27 cellular contexts compared by ENCODE assay signal in the genomic region with DNA sequence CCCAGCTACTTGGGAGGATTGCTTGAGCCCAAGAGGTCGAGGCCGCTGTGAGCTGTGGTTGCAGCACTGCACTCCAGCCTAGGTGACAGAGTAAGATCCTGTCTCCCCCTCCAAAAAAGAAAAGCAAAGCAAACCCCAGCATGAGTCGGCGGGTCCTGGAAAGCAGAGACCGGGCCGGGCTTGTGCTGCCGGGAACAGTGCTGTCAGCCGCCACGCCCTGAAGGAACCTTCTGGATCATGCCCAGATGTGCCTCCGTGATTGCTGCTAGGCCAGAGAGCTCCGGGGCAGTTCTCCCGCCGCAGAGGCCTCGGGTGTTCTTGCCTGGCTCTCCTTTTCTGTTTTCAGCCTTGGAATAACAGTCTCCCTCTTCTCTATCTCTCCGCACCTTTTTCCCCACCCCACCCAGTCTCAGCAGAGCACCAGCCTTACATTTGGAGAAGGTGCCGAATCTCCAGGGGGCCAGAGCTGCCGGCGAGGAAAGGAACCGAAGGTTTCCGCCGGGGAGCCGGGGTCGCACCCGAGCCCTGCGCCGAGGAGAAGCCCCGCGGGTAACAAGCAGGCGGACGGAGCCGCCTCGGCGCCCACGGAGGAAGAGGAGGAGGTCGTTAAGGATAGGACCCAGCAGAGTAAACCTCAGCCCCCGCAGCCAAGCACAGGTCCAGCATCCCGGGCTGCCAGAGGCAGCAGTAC.
A peak's percentile ranks its signal among the peaks of the same experiment; 100 is the strongest.
DNase-seq lines count a peak whose midpoint lies in the region; ATAC-seq, FAIRE-seq and TF ChIP-seq lines count a peak whose summit lies in the region.
"Had no signal": no experiment of that assay in that cellular context is flagged by ENCODE, and none has a peak within 500 bp of the region (broad histone marks: within the 10 kb centered on the region; RNA-seq: fewer than 3 reads in every experiment).

No MANE protein-coding gene starts in this region.

- H3K4me1 Mint-ChIP-seq in H9 (peaks cover 14 to 15% of the 10 kb centered on the region in 2 experiments), progenitor cell of endocrine pancreas (ENCODE audit: low read depth) (peaks cover 14% of the 10 kb centered on the region), endothelial cell (ENCODE audit: unreplicated experiment) (no peaks in the 10 kb centered on the region)
- H3K4me1 Mint-ChIP-seq: CD14-positive monocyte; CD8-positive, alpha-beta memory T cell had no signal

- no peak overlapping the region for H3K9ac ChIP-seq in H9 (ENCODE audit: extremely low read depth, insufficient read length, low read length)
- H3K9ac ChIP-seq in HepG2 (ENCODE audit: insufficient read depth, low read depth, low read length): no peak overlapping the region
- H3K9ac ChIP-seq: BLaER1 treated with 17β-estradiol and CSF1 and Interleukin-3, amounts not matched to agents 10 nM and 100 nM; GM23248 had no signal

- no peak overlapping the region for H2BK120ac ChIP-seq in H9 (ENCODE audit: low read depth, low read length, poor library complexity, severe bottlenecking)

- FAIRE-seq in HepG2 (lab: Jason Lieb, UNC): no peak
- FAIRE-seq: A549, D721Med, GM12878, GM19239 had no signal

- H3K9me3 Mint-ChIP-seq in H9 (no peaks in the 10 kb centered on the region), progenitor cell of endocrine pancreas (ENCODE audit: low read depth) (no peaks in the 10 kb centered on the region), endothelial cell (ENCODE audit: unreplicated experiment) (no peaks in the 10 kb centered on the region)
- H3K9me3 Mint-ChIP-seq: CD14-positive monocyte; CD4-positive, alpha-beta T cell; HFFc6 had no signal

- H2BK12ac ChIP-seq in H9 (ENCODE audit: insufficient read length, low read depth, low read length): no peak overlapping the region

- H4K91ac ChIP-seq in H9 (ENCODE audit: insufficient read length, low read depth, low read length): no peak overlapping the region

- H2BK15ac ChIP-seq in H9 (ENCODE audit: low read depth, low read length): no peak overlapping the region

- H3K4ac ChIP-seq in H9 (ENCODE audit: low read depth, low read length): no peak overlapping the region

- in situ Hi-C loops in HepG2 (cut with HindIII; ENCODE audit: extremely low pct_ligation_motif_present, low pct_unique_long_range_greater_than_20kb): no loop called here

- H3K4me1 ChIP-seq in right atrium auricular region (peaks cover 0 to 7% of the 10 kb centered on the region in 2 donors), H9 (ENCODE audit: insufficient read depth, low read length) (peaks cover 4% of the 10 kb centered on the region; the same call in 1 of the 2 replicates), HepG2 (ENCODE audit: insufficient read depth, low read length) (no peaks in the 10 kb centered on the region)
- H3K4me1 ChIP-seq: A549; BE2C; BLaER1 treated with 17β-estradiol and CSF1 and Interleukin-3, amounts not matched to agents 10 nM and 100 nM had no signal

- no peak overlapping the region for H3K4me2 ChIP-seq in H9 (ENCODE audit: insufficient read depth, insufficient read length, low read length)
- no peak overlapping the region for H3K4me2 ChIP-seq in HepG2 (ENCODE audit: low read depth, low read length)
- H3K4me2 ChIP-seq: A549; BLaER1 treated with 17β-estradiol and CSF1 and Interleukin-3, amounts not matched to agents 10 nM and 100 nM had no signal

- H3K18ac ChIP-seq in H9 (ENCODE audit: insufficient read length, low read depth, low read length): no peak overlapping the region

- TF ChIP-seq RAD21 in HepG2 (CRISPR knock-in tag; IDR thresholded peaks at IDR 0.05): no peak

- no peaks in the 10 kb centered on the region for H3K79me2 ChIP-seq in H9 (ENCODE audit: insufficient read depth, low read length)
- H3K79me2 ChIP-seq in HepG2 (ENCODE audit: insufficient read depth, low read length): no peaks in the 10 kb centered on the region

- H3T11ph ChIP-seq in H9 (ENCODE audit: low read length): no peak overlapping the region

- CTCF ChIA-PET in HepG2 (lab: Yijun Ruan, JAX; ENCODE audit: low intra/inter-chr PET ratio, low total read pairs): no interaction called here

- H3K4me3 Mint-ChIP-seq in H9 (no peak overlapping the region), progenitor cell of endocrine pancreas (ENCODE audit: low read depth) (no peak overlapping the region), endothelial cell (ENCODE audit: unreplicated experiment) (no peak overlapping the region)
- H3K4me3 Mint-ChIP-seq: CD14-positive monocyte; CD4-positive, alpha-beta T cell; CD8-positive, alpha-beta memory T cell; HFFc6 had no signal

- no peak overlapping the region for H4K8ac ChIP-seq in H9 (replicated peaks; ENCODE audit: insufficient read length, low read depth, low read length)

- no peak overlapping the region for H2AK5ac ChIP-seq in H9 (ENCODE audit: insufficient read length, low read length)

- peaks cover 34% of the 10 kb centered on the region for H3K36me3 ChIP-seq in right atrium auricular region
- peaks cover 26 to 82% of the 10 kb centered on the region in 2 experiments for H3K36me3 ChIP-seq in HepG2 (replicated peaks in 1 of 2; ENCODE audit: control insufficient read depth in 1 of 2, insufficient read depth in 2 of 2, low read length in 2 of 2)
- peaks cover 83% of the 10 kb centered on the region for H3K36me3 ChIP-seq in WERI-Rb-1
- H3K36me3 ChIP-seq: HAP-1 had no signal

- H3K23me2 ChIP-seq in H9 (ENCODE audit: insufficient read length, low read depth, low read length, poor library complexity, severe bottlenecking): no peaks in the 10 kb centered on the region

- WGBS in H9 (ENCODE audit: extremely low coverage, insufficient read length, low lambda C conversion rate): no CpG with 5 or more reads among the region's 37 CpGs
- 96% methylated on average over 34 of the region's 37 CpGs for WGBS in HepG2 (ENCODE audit: low lambda C conversion rate)

- no peak overlapping the region for H2BK5ac ChIP-seq in H9 (ENCODE audit: insufficient read length, low read length)

- peak overlapping the region in 2 of 3 experiments; percentile 68 to 74; a peak in 3 of 7 replicates for H3K27ac Mint-ChIP-seq in H9
- H3K27ac Mint-ChIP-seq in progenitor cell of endocrine pancreas: peak overlapping the region; percentile 49
- no peak overlapping the region for H3K27ac Mint-ChIP-seq in endothelial cell (ENCODE audit: unreplicated experiment)
- H3K27ac Mint-ChIP-seq: CD4-positive, alpha-beta T cell; CD8-positive, alpha-beta memory T cell; HFFc6 had no signal

- TF ChIP-seq CTCF in right atrium auricular region (IDR thresholded peaks at IDR 0.05) (no peak), H9 (conservative IDR thresholded peaks at IDR 0.05) (no peak), HepG2 (CRISPR knock-in tag; IDR thresholded peaks at IDR 0.05) (no peak), progenitor cell of endocrine pancreas (IDR thresholded peaks at IDR 0.05; ENCODE audit: unreplicated experiment) (no peak), endothelial cell (IDR thresholded peaks at IDR 0.05; ENCODE audit: unreplicated experiment) (no peak), WERI-Rb-1 (IDR thresholded peaks at IDR 0.05; ENCODE audit: low read depth, low read length) (no peak)

- H2BK20ac ChIP-seq in H9 (ENCODE audit: low read depth, low read length, poor library complexity, severe bottlenecking): no peak overlapping the region

- H3K27me3 ChIP-seq in right atrium auricular region (no peaks in the 10 kb centered on the region), H9 (ENCODE audit: insufficient read depth, low read length) (no peaks in the 10 kb centered on the region), HepG2 (ENCODE audit: control insufficient read depth in 1 of 2, insufficient read depth in 2 of 2, low read length in 2 of 2) (no peaks in the 10 kb centered on the region), WERI-Rb-1 (ENCODE audit: insufficient read depth, low read depth, severe bottlenecking) (no peaks in the 10 kb centered on the region)
- H3K27me3 ChIP-seq: BE2C; BLaER1 treated with 17β-estradiol and CSF1 and Interleukin-3, amounts not matched to agents 10 nM and 100 nM had no signal

- H3K9me3 ChIP-seq in right atrium auricular region (no peaks in the 10 kb centered on the region), H9 (ENCODE audit: control insufficient read depth, low read depth, low read length) (no peaks in the 10 kb centered on the region), HepG2 (ENCODE audit: low read length) (no peaks in the 10 kb centered on the region), WERI-Rb-1 (ENCODE audit: severe bottlenecking) (no peaks in the 10 kb centered on the region)
- H3K9me3 ChIP-seq: A549; BE2C; BLaER1 treated with 17β-estradiol and CSF1 and Interleukin-3, amounts not matched to agents 10 nM and 100 nM; HAP-1 had no signal

- no peak for TF ChIP-seq EP300 in HepG2 (IDR thresholded peaks at IDR 0.05; ENCODE audit: low read depth in 2 of 2, low read length in 2 of 2)
- TF ChIP-seq EP300 in HepG2 (CRISPR knock-in tag; IDR thresholded peaks at IDR 0.05; ENCODE audit: borderline replicate concordance): no peak

- no peak overlapping the region for H2AFZ ChIP-seq in H9 (ENCODE audit: low read length)
- H2AFZ ChIP-seq in HepG2 (ENCODE audit: low read length): no peak overlapping the region
- H2AFZ ChIP-seq: GM23248 had no signal

- no TSS peak for BruUV-seq in HepG2 (replicated peaks; lab: Mats Ljungman, UMichigan)

- H3K79me1 ChIP-seq in H9 (ENCODE audit: insufficient read depth, low read depth, low read length, poor library complexity, severe bottlenecking): no peaks in the 10 kb centered on the region

- H3K23ac ChIP-seq in H9 (ENCODE audit: insufficient read length, low read depth, low read length): no peak overlapping the region

- H4K5ac ChIP-seq in H9 (ENCODE audit: insufficient read length, low read depth, low read length): no peak overlapping the region

- H3K56ac ChIP-seq in H9 (ENCODE audit: insufficient read length, low read depth, low read length): no peak overlapping the region

- no peak overlapping the region for H3K14ac ChIP-seq in H9 (ENCODE audit: insufficient read depth, low read length)

- H3K27ac ChIP-seq in right atrium auricular region (no peak overlapping the region), H9 (ENCODE audit: insufficient read length, low read depth, low read length) (no peak overlapping the region), HepG2 (ENCODE audit: extremely low read length, insufficient read depth, low read length) (no peak overlapping the region), WERI-Rb-1 (no peak overlapping the region)
- H3K27ac ChIP-seq: A549; BLaER1 treated with 17β-estradiol and CSF1 and Interleukin-3, amounts not matched to agents 10 nM and 100 nM; GM23248 had no signal

- no peak for TF ChIP-seq POLR2A in HepG2 (IDR thresholded peaks at IDR 0.05; ENCODE audit: insufficient read depth in 1 of 2, low read depth in 2 of 2, low read length in 2 of 2)

- H3K36me3 Mint-ChIP-seq in H9 (ENCODE audit: insufficient read depth in 1 of 3, low read depth in 3 of 3) (peaks cover 14 to 50% (median 26%) of the 10 kb centered on the region in 3 experiments), progenitor cell of endocrine pancreas (ENCODE audit: insufficient read depth) (peaks cover 33% of the 10 kb centered on the region), endothelial cell (ENCODE audit: low read depth, unreplicated experiment) (peaks cover 37% of the 10 kb centered on the region)
- H3K36me3 Mint-ChIP-seq: CD14-positive monocyte; CD8-positive, alpha-beta memory T cell had no signal

- no peaks in the 10 kb centered on the region; the same call in 1 of the 2 replicates for H3K27me3 Mint-ChIP-seq in H9 (ENCODE audit: low read depth)
- no peaks in the 10 kb centered on the region for H3K27me3 Mint-ChIP-seq in progenitor cell of endocrine pancreas
- peaks cover 2% of the 10 kb centered on the region for H3K27me3 Mint-ChIP-seq in endothelial cell (ENCODE audit: unreplicated experiment)

- ATAC-seq in HepG2: peak; percentile 8
- ATAC-seq: A549, GM12878 had no signal

- H3K4me3 ChIP-seq in right atrium auricular region: no peak overlapping the region
- H3K4me3 ChIP-seq in HepG2 (replicated peaks in 1 of 3; ENCODE audit: insufficient read depth in 1 of 3, low read depth in 2 of 3, low read length in 3 of 3): no peak overlapping the region
- H3K4me3 ChIP-seq in WERI-Rb-1 (ENCODE audit: low read depth, low read length): no peak overlapping the region
- H3K4me3 ChIP-seq: A549; BLaER1 treated with 17β-estradiol and CSF1 and Interleukin-3, amounts not matched to agents 10 nM and 100 nM; GM12878; GM23248; HAP-1 had no signal

- POLR2A ChIA-PET in HepG2 (lab: Yijun Ruan, JAX): no interaction called here

- intact Hi-C loops in cardiac septum (cut with DNase I): no loop called here
- intact Hi-C loops in HepG2 (cut with micrococcal nuclease; ENCODE audit: unreplicated experiment): no loop called here

- DNase-seq in right atrium auricular region (ENCODE audit: low spot score) (peak; percentile 42), cardiac septum (ENCODE audit: low spot score) (no peak), H9 (no peak), HepG2 (ENCODE audit: low spot score) (no peak), progenitor cell of endocrine pancreas (ENCODE audit: low spot score, unreplicated experiment) (no peak), endothelial cell (ENCODE audit: low spot score) (no peak), WERI-Rb-1 (no peak), NCI-H1436 (lab: John Stamatoyannopoulos, UW) (no peak)
- DNase-seq: 8988T; ACHN; AML-193; BE2C; CD4-positive, alpha-beta T cell; CD8-positive, alpha-beta memory T cell; DMS 273 treated with DMSO at 0.1 percent for 48 hours; DMS79; EL; GDM1; GM23248; HFFc6 had no signal

- H4K20me1 ChIP-seq in H9 (ENCODE audit: control insufficient read depth, insufficient read depth, insufficient read length) (no peaks in the 10 kb centered on the region), HepG2 (ENCODE audit: insufficient read depth, low read length) (peaks cover 4% of the 10 kb centered on the region; the same call in 1 of the 2 replicates)
